In the genomic region with DNA sequence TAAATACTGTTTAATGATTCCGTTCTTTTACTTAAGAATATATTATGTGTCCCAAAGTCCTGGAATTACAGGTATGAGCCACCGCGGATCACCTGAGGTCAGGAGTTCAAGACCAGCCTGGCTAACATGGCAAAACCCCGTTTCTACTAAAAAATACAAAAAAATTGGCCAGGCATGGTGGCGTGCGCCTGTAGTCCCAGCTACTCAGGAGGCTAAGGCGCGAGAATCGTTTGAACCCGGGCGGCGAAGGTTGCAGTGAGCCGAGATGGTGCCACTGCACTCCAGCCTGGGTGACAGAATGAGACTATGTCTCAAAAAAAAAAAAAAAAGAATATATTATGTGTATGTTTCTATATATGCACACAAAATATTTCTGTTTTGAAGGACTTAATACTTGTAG, we compare ENCODE assay signal across 8 cellular contexts. TPM values are rescaled to one million over a fixed set of nuclear protein-coding genes. Genes with fewer than 3 reads are reported as not detected.
A peak's percentile ranks its signal among the peaks of the same experiment; 100 is the strongest.
DNase-seq lines count a peak whose midpoint lies in the region; ATAC-seq, FAIRE-seq and TF ChIP-seq lines count a peak whose summit lies in the region.
"Not testable (repeated sequence)": the region's sequence is repeated elsewhere in the genome, so short reads cannot be mapped to it uniquely, and the experiment has no call there.

No MANE protein-coding gene starts in this region.

- H4K20me1 ChIP-seq in H1 (replicated peaks in 1 of 2; ENCODE audit: control insufficient read depth in 1 of 2, insufficient read depth in 2 of 2, low read length in 2 of 2), result not testable (repeated sequence)

- H3K9ac ChIP-seq in HUES6 (ENCODE audit: low read length); H1 (replicated peaks in 1 of 4; ENCODE audit: extremely low read depth in 1 of 4, low read depth in 3 of 4, low read length in 3 of 4): not testable (repeated sequence)
- peak overlapping the region; percentile 92; the same call in 1 of the 2 replicates for H3K9ac ChIP-seq in iPS-20b (ENCODE audit: low read depth, low read length)

- not testable (repeated sequence) for H4K8ac ChIP-seq in H1 (ENCODE audit: extremely low read depth, insufficient read depth, low read length)

- not testable (repeated sequence) for H2BK120ac ChIP-seq in H1 (replicated peaks; ENCODE audit: low read depth, low read length)

- H4K5ac ChIP-seq in H1 (ENCODE audit: insufficient read length, low read depth, low read length), result not testable (repeated sequence)

- not testable (repeated sequence) for H3K4me1 ChIP-seq in HUES6 (ENCODE audit: control insufficient read depth, insufficient read depth, low read length); iPS-20b (ENCODE audit: insufficient read depth, low read length)
- H3K4me1 ChIP-seq in ascending aorta (peaks cover 5 to 11% of the 10 kb centered on the region in 2 donors), H1 (replicated peaks in 1 of 4; ENCODE audit: control insufficient read depth in 3 of 4, insufficient read depth in 4 of 4, low read length in 3 of 4) (peaks cover 4 to 12% (median 10%) of the 10 kb centered on the region in 4 experiments), stomach (peaks cover 12 to 53% (median 35%) of the 10 kb centered on the region in 4 donors)

- H3K4me2 ChIP-seq in H1 (ENCODE audit: insufficient read depth in 1 of 2, low read depth in 2 of 2, low read length in 2 of 2), result peak overlapping the region; percentile 78 to 85; a peak in 2 of 4 replicates

- POLR2A ChIA-PET in WTC11 (lab: Charles Lee), result interaction anchor here (1.5 kb wide), 1 partner anchor 333 kb away, joined by 4 read pairs; a partner anchor contains a TSS
- POLR2A ChIA-PET in H1 (lab: Charles Lee; ENCODE audit: partially characterized antibody), result interaction anchor here (1.2 to 2.2 kb wide), 5 partner anchors 8 to 60 kb away, joined by 3 to 10 read pairs (median 6); a partner anchor contains a TSS

- H3K79me2 ChIP-seq in H1 (ENCODE audit: control insufficient read depth in 1 of 2, insufficient read depth in 2 of 2, low read length in 2 of 2), result peaks cover 0 to 19% of the 10 kb centered on the region in 2 experiments; a peak in 2 of 4 replicates

- TF ChIP-seq EP300 in H1 (IDR thresholded peaks at IDR 0.05; ENCODE audit: borderline replicate concordance in 1 of 2, low read depth in 2 of 2, low read length in 2 of 2); stomach (IDR thresholded peaks at IDR 0.05): not testable (repeated sequence)

- not testable (repeated sequence) for H3K9me3 Mint-ChIP-seq in WTC11, neural crest cell

- H3K36me3 ChIP-seq in HUES6 (ENCODE audit: control insufficient read depth, insufficient read depth, low read length) (peaks cover 16% of the 10 kb centered on the region), ascending aorta (peaks cover 6 to 10% of the 10 kb centered on the region in 2 donors), H1 (ENCODE audit: control insufficient read depth in 2 of 4, insufficient read depth in 4 of 4, low read length in 3 of 4) (peaks cover 0 to 21% (median 11%) of the 10 kb centered on the region in 4 experiments; a peak in 4 of 8 replicates), iPS-20b (ENCODE audit: insufficient read depth, low read depth, low read length) (peaks cover 21% of the 10 kb centered on the region), stomach (peaks cover 0 to 21% (median 20%) of the 10 kb centered on the region in 4 donors)

- peak overlapping the region; percentile 77 for H3K4me3 ChIP-seq in HUES6 (ENCODE audit: low read depth, low read length)
- peak overlapping the region; percentile 78 to 85 for H3K4me3 ChIP-seq in ascending aorta
- H3K4me3 ChIP-seq in H1 (ENCODE audit: extremely low read depth in 1 of 4, insufficient read depth in 2 of 4, low read depth in 3 of 4, low read length in 4 of 4), result peak overlapping the region in 3 of 4 experiments; percentile 72 to 80 (median 72); a peak in 3 of 8 replicates
- peak overlapping the region; percentile 81 for H3K4me3 ChIP-seq in iPS-20b (ENCODE audit: low read length)
- H3K4me3 ChIP-seq in stomach, result peak overlapping the region; percentile 69 to 80 (median 80)

- not testable (repeated sequence) for H2AK5ac ChIP-seq in H1 (ENCODE audit: low read depth, low read length)

- not testable (repeated sequence) for TF ChIP-seq CTCF in C4-2B (conservative IDR thresholded peaks at IDR 0.05); WTC11 (IDR thresholded peaks at IDR 0.05); ascending aorta (IDR thresholded peaks at IDR 0.05); H1 (IDR thresholded peaks at IDR 0.05; ENCODE audit: control extremely low read depth in 1 of 3, insufficient read depth in 1 of 3, low read depth in 1 of 3, low read length in 3 of 3); neural crest cell (conservative IDR thresholded peaks at IDR 0.05); stomach (IDR thresholded peaks at IDR 0.05)

- not testable (repeated sequence) for TF ChIP-seq RAD21 in H1 (IDR thresholded peaks at IDR 0.05 in 1 of 2, conservative IDR thresholded peaks at IDR 0.05 in 1 of 2; ENCODE audit: low read depth in 2 of 2, low read length in 2 of 2)

- H2BK15ac ChIP-seq in H1 (ENCODE audit: low read length), result not testable (repeated sequence)

- not testable (repeated sequence) for H3K18ac ChIP-seq in H1 (ENCODE audit: extremely low read depth, low read length)

- H3K79me1 ChIP-seq in H1 (ENCODE audit: low read depth, low read length), result not testable (repeated sequence)

- TF ChIP-seq POLR2A in H1 (IDR thresholded peaks at IDR 0.05; ENCODE audit: control extremely low read depth in 1 of 2, low read depth in 2 of 2, low read length in 2 of 2); stomach (IDR thresholded peaks at IDR 0.05): not testable (repeated sequence)

- not testable (repeated sequence) for H3K9me3 ChIP-seq in HUES6 (ENCODE audit: control insufficient read depth, insufficient read depth, low read depth, low read length); ascending aorta; H1 (ENCODE audit: insufficient read depth in 2 of 2, low read depth in 1 of 2, low read length in 1 of 2); iPS-20b (ENCODE audit: insufficient read depth, low read depth, low read length); stomach

- H3K27me3 Mint-ChIP-seq in WTC11 (ENCODE audit: low read depth), result peaks cover 10% of the 10 kb centered on the region
- not testable (repeated sequence) for H3K27me3 Mint-ChIP-seq in neural crest cell (ENCODE audit: low read depth)

- H4K91ac ChIP-seq in H1 (replicated peaks; ENCODE audit: insufficient read length, low read length), result not testable (repeated sequence)

- not testable (repeated sequence) for H3K4ac ChIP-seq in H1 (replicated peaks; ENCODE audit: insufficient read length, low read depth, low read length)

- H3K56ac ChIP-seq in H1 (replicated peaks; ENCODE audit: insufficient read length, low read depth, low read length), result not testable (repeated sequence)

- H3K36me3 Mint-ChIP-seq in WTC11, result peaks cover 25% of the 10 kb centered on the region
- H3K36me3 Mint-ChIP-seq in neural crest cell (ENCODE audit: low read depth), result peaks cover 14% of the 10 kb centered on the region

- H3K4me3 Mint-ChIP-seq in WTC11 (peak overlapping the region; percentile 83), neural crest cell (peak overlapping the region; percentile 92)

- not testable (repeated sequence) for H2BK5ac ChIP-seq in H1 (ENCODE audit: low read depth, low read length)

- CTCF ChIA-PET in WTC11 (lab: Charles Lee), result not testable (repeated sequence)
- CTCF ChIA-PET in H1 (lab: Charles Lee; ENCODE audit: partially characterized antibody), result interaction anchor here (1.3 to 7.5 kb wide), 3 partner anchors 9 to 27 kb away, joined by 3 to 77 read pairs (median 5); no protein-coding TSS in a partner anchor

- not testable (repeated sequence) for H3K23me2 ChIP-seq in H1 (ENCODE audit: low read depth, low read length)

- not testable (repeated sequence) for H3K27ac Mint-ChIP-seq in WTC11; neural crest cell (ENCODE audit: unreplicated experiment)

- not testable (repeated sequence) for H3K14ac ChIP-seq in H1 (ENCODE audit: insufficient read length)

- H3K4me1 Mint-ChIP-seq in WTC11 (peaks cover 23% of the 10 kb centered on the region), neural crest cell (peaks cover 38% of the 10 kb centered on the region)

- not testable (repeated sequence) for DNase-seq in WTC11 (ENCODE audit: low spot score); ascending aorta (ENCODE audit: low spot score in 2 of 2); H1 (ENCODE audit: low read depth in 1 of 2, low spot score in 2 of 2); neural crest cell (ENCODE audit: low read depth, low spot score); stomach

- H3K27me3 ChIP-seq in HUES6 (ENCODE audit: control insufficient read depth, insufficient read depth, low read length); ascending aorta; H1 (replicated peaks in 1 of 4; ENCODE audit: control insufficient read depth in 3 of 4, extremely low read depth in 1 of 4, insufficient read depth in 3 of 4, low read length in 3 of 4); stomach: not testable (repeated sequence)
- peaks cover 14% of the 10 kb centered on the region for H3K27me3 ChIP-seq in iPS-20b (ENCODE audit: insufficient read depth, low read length)

- H3K27ac ChIP-seq in C4-2B, result peak overlapping the region; percentile 86; the same call in 1 of the 2 replicates
- not testable (repeated sequence) for H3K27ac ChIP-seq in HUES6 (ENCODE audit: low read depth, low read length); ascending aorta; H1 (ENCODE audit: low read depth, low read length); iPS-20b (ENCODE audit: low read length)
- peak overlapping the region in 1 of 5 donors; percentile 87 for H3K27ac ChIP-seq in stomach

- FAIRE-seq in H1 (lab: Jason Lieb, UNC), result not testable (repeated sequence)

- H3K23ac ChIP-seq in H1 (ENCODE audit: insufficient read length), result not testable (repeated sequence)

- not testable (repeated sequence) for H2BK20ac ChIP-seq in H1 (ENCODE audit: low read length)

- not testable (repeated sequence) for H2BK12ac ChIP-seq in H1 (ENCODE audit: low read depth, low read length)

- 96% methylated on average over 13 of the region's 13 CpGs; no CpG with 5 or more reads in 1 of the 2 experiments for WGBS in H1 (ENCODE audit: extremely low coverage in 1 of 2, insufficient coverage in 1 of 2, insufficient read length in 1 of 2, insufficient replicate concordance in 2 of 2, low coverage in 1 of 2, low lambda C conversion rate in 2 of 2, missing lambda C conversion rate in 1 of 2), 2 experiments
- WGBS in stomach, 5 donors, result 91 to 93% (median 91%) methylated on average over 13 of the region's 13 CpGs

- not testable (repeated sequence) for ATAC-seq in WTC11

- intact Hi-C loops in ascending aorta (cut with DNase I); stomach (cut with DNase I; ENCODE audit: low total_unique reads): not testable (repeated sequence)

- not testable (repeated sequence) for H2AFZ ChIP-seq in H1 (ENCODE audit: low read length)

RNA-seq across cellular contexts. Expression of a gene that starts 1.2 kb away (rescaled TPM):
- 48.5 to 55.4 TPM (median 51.8 TPM) in 3 replicates for total RNA-seq in WTC11 (2021)
- 9.7 TPM for total RNA-seq in ascending aorta
- total RNA-seq in H1 (2021; fragmentation: NEBNext Ultra II Directional; extraction: Animal tissue kit (Norgen Biotek cat#: 25700)), result 47.2 and 47.4 TPM in 2 replicates
- polyA plus RNA-seq in H1 (2011; rRNA removed), result 14.3 and 24.2 TPM in 2 replicates
- polyA plus RNA-seq in H1 (2011; cell fraction: cytosol; rRNA removed), result 25.9 TPM
- polyA plus RNA-seq in H1 (2011; cell fraction: nucleus; rRNA removed), result 15.2 TPM
- polyA plus RNA-seq in H1 (2012, experiment 1 of 2), result 44.7 to 57.4 TPM (median 49.5 TPM) in 4 replicates
- 27.6 TPM for polyA plus RNA-seq in H1 (2012, experiment 2 of 2)
- 60.6 TPM for polyA plus RNA-seq in H1 (2013, experiment 1 of 2)
- polyA plus RNA-seq in H1 (2013, experiment 2 of 2), result 65.8 TPM
- polyA minus RNA-seq in H1 (2011; rRNA and poly(A)+ RNA removed), result 18.2 and 25.3 TPM in 2 replicates
- polyA minus RNA-seq in H1 (2011; cell fraction: cytosol; rRNA and poly(A)+ RNA removed), result 14.5 TPM
- polyA minus RNA-seq in H1 (2011; cell fraction: nucleus; rRNA and poly(A)+ RNA removed), result 15.7 TPM
- total RNA-seq in neural crest cell, result 48.9 and 52.3 TPM in 2 replicates
- total RNA-seq in stomach, result 10 to 100 TPM; 12.9 to 53.8 (median 26.8) TPM
- polyA plus RNA-seq in stomach, result 10 to 100 TPM; 18.2 to 26.1 (median 25.2) TPM

RNA-seq across cellular contexts. Expression of a gene that starts 59.7 kb away (rescaled TPM):
- total RNA-seq in WTC11 (2021), result 13.5 to 15.7 TPM (median 15.4 TPM) in 3 replicates
- total RNA-seq in ascending aorta, result 0.96 TPM
- 14.4 and 16.8 TPM in 2 replicates for total RNA-seq in H1 (2021; fragmentation: NEBNext Ultra II Directional; extraction: Animal tissue kit (Norgen Biotek cat#: 25700))
- polyA plus RNA-seq in H1 (2011; rRNA removed), result 5.2 and 8.0 TPM in 2 replicates
- 9.7 TPM for polyA plus RNA-seq in H1 (2011; cell fraction: cytosol; rRNA removed)
- 6.2 TPM for polyA plus RNA-seq in H1 (2011; cell fraction: nucleus; rRNA removed)
- polyA plus RNA-seq in H1 (2012, experiment 1 of 2), result 10.6 to 20.2 TPM (median 12.7 TPM) in 4 replicates
- 1.5 TPM for polyA plus RNA-seq in H1 (2012, experiment 2 of 2)
- 17.7 TPM for polyA plus RNA-seq in H1 (2013, experiment 1 of 2)
- polyA plus RNA-seq in H1 (2013, experiment 2 of 2), result 17.5 TPM
- 8.5 and 11.6 TPM in 2 replicates for polyA minus RNA-seq in H1 (2011; rRNA and poly(A)+ RNA removed)
- polyA minus RNA-seq in H1 (2011; cell fraction: cytosol; rRNA and poly(A)+ RNA removed), result 13.1 TPM
- 22.0 TPM for polyA minus RNA-seq in H1 (2011; cell fraction: nucleus; rRNA and poly(A)+ RNA removed)
- 12.1 and 12.6 TPM in 2 replicates for total RNA-seq in neural crest cell
- total RNA-seq in stomach, result 10 to 100 TPM in 2 of 5 donors, 1 to 10 TPM in 2, under 1 TPM in 1; 0.58 to 32.3 (median 8.9) TPM
- 10 to 100 TPM in 1 of 3 donors, 1 to 10 TPM in 2; 7.1 to 11.5 (median 9.3) TPM for polyA plus RNA-seq in stomach

RNA-seq across cellular contexts. Expression of a gene that starts 59.8 kb away (rescaled TPM):
- total RNA-seq in WTC11 (2021), result 12.6 to 13.3 TPM (median 12.7 TPM) in 3 replicates
- total RNA-seq in ascending aorta, result 24.8 TPM
- 11.3 and 11.8 TPM in 2 replicates for total RNA-seq in H1 (2021; fragmentation: NEBNext Ultra II Directional; extraction: Animal tissue kit (Norgen Biotek cat#: 25700))
- 3.5 and 4.3 TPM in 2 replicates for polyA plus RNA-seq in H1 (2011; rRNA removed)
- 6.7 TPM for polyA plus RNA-seq in H1 (2011; cell fraction: cytosol; rRNA removed)
- 3.0 TPM for polyA plus RNA-seq in H1 (2011; cell fraction: nucleus; rRNA removed)
- polyA plus RNA-seq in H1 (2012, experiment 1 of 2), result 6.4 to 9.2 TPM (median 7.5 TPM) in 4 replicates
- polyA plus RNA-seq in H1 (2012, experiment 2 of 2), result 0.85 TPM
- 6.9 TPM for polyA plus RNA-seq in H1 (2013, experiment 1 of 2)
- polyA plus RNA-seq in H1 (2013, experiment 2 of 2), result 7.4 TPM
- polyA minus RNA-seq in H1 (2011; rRNA and poly(A)+ RNA removed), result 7.1 and 7.3 TPM in 2 replicates
- 9.8 TPM for polyA minus RNA-seq in H1 (2011; cell fraction: cytosol; rRNA and poly(A)+ RNA removed)
- 17.3 TPM for polyA minus RNA-seq in H1 (2011; cell fraction: nucleus; rRNA and poly(A)+ RNA removed)
- total RNA-seq in neural crest cell, result 10.1 and 11.3 TPM in 2 replicates
- 10 to 100 TPM in 1 of 5 donors, 1 to 10 TPM in 3, not detected in 1; 3.1 to 20.0 (median 8.9) TPM for total RNA-seq in stomach
- polyA plus RNA-seq in stomach, result 1 to 10 TPM; 1.1 to 6.8 (median 2.5) TPM
